In the genomic region with DNA sequence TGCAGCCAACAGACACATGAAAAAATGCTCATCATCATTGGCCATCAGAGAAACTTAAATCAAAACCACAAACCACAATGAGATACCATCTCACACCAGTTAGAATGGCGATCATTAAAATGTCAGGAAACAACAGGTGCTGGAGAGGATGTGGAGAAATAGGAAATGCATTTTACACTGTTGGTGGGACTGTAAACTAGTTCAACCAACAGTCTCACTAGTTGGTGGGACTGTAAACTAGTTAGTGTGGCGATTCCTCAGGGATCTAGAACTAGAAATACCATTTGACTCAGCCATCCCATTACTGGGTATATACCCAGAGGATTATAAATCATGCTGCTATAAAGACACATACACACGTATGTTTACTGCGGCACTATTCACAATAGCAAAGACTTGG, we compare ENCODE assay signal across 8 cellular contexts.
DNase-seq lines count a peak whose midpoint lies in the region; TF ChIP-seq lines count a peak whose summit lies in the region.
"Not testable (repeated sequence)": the region's sequence is repeated elsewhere in the genome, so short reads cannot be mapped to it uniquely, and the experiment has no call there.

No MANE protein-coding gene starts in this region.

- not testable (repeated sequence) for H3K9ac ChIP-seq in MM.1S (ENCODE audit: low read length); neural progenitor cell

- H3K36me3 Mint-ChIP-seq in neural progenitor cell = not testable (repeated sequence)

- TF ChIP-seq CTCF in MM.1S (IDR thresholded peaks at IDR 0.05; ENCODE audit: low read length); hepatocyte (IDR thresholded peaks at IDR 0.05; ENCODE audit: poor library complexity); neural progenitor cell (IDR thresholded peaks at IDR 0.05): not testable (repeated sequence)

- H3K9me3 ChIP-seq in MM.1S (replicated peaks; ENCODE audit: insufficient read depth, low read length); hepatocyte (ENCODE audit: low read depth); neural progenitor cell (ENCODE audit: low read depth): not testable (repeated sequence)

- in situ Hi-C loops in G401 (cut with HindIII; ENCODE audit: low sequenced_read_pairs) = not testable (repeated sequence)

- not testable (repeated sequence) for H3K27ac Mint-ChIP-seq in neural progenitor cell

- not testable (repeated sequence) for H3K27ac ChIP-seq in MM.1S (ENCODE audit: low read length); hepatocyte; neural progenitor cell

- H3K4me3 Mint-ChIP-seq in neural progenitor cell = not testable (repeated sequence)

- not testable (repeated sequence) for H3K4me1 ChIP-seq in MM.1S (ENCODE audit: low read length); hepatocyte (ENCODE audit: insufficient read depth); neural progenitor cell

- not testable (repeated sequence) for H3K27me3 ChIP-seq in MM.1S (replicated peaks; ENCODE audit: insufficient read depth, low read length); hepatocyte; neural progenitor cell

- H3K9me3 Mint-ChIP-seq in neural progenitor cell = not testable (repeated sequence)

- not testable (repeated sequence) for H3F3A ChIP-seq in MM.1S (ENCODE audit: insufficient read depth, low read length); neural progenitor cell (ENCODE audit: low read depth)

- H3K36me3 ChIP-seq in MM.1S (replicated peaks; ENCODE audit: insufficient read depth, low read length); hepatocyte (replicated peaks; ENCODE audit: insufficient read depth, low read depth); neural progenitor cell: not testable (repeated sequence)

- not testable (repeated sequence) for H4K20me1 ChIP-seq in MM.1S (ENCODE audit: insufficient read depth, low read length); hepatocyte (ENCODE audit: insufficient read depth, poor library complexity, severe bottlenecking); neural progenitor cell (ENCODE audit: low read depth)

- not testable (repeated sequence) for H3K27me3 Mint-ChIP-seq in neural progenitor cell (ENCODE audit: insufficient read depth, low read depth)

- not testable (repeated sequence) for H3K4me1 Mint-ChIP-seq in neural progenitor cell

- H2AFZ ChIP-seq in MM.1S (ENCODE audit: low read length); hepatocyte; neural progenitor cell (replicated peaks): not testable (repeated sequence)

- H3K79me2 ChIP-seq in MM.1S (ENCODE audit: low read length); hepatocyte; neural progenitor cell (ENCODE audit: low read depth): not testable (repeated sequence)

- not testable (repeated sequence) for H3K4me3 ChIP-seq in MM.1S (ENCODE audit: low read length); hepatocyte; neural progenitor cell

- H3K9me2 ChIP-seq in MM.1S (replicated peaks; ENCODE audit: insufficient read depth, low read length); hepatocyte (replicated peaks; ENCODE audit: insufficient read depth): not testable (repeated sequence)

- DNase-seq in Ammon's horn (ENCODE audit: low spot score) (peak; percentile 4), G401 (ENCODE audit: low spot score) (peak; percentile 20), MM.1S (peak; percentile 93), NCI-H1930 (lab: John Stamatoyannopoulos, UW) (peak; percentile 3 to 84), NCI-H526 (lab: John Stamatoyannopoulos, UW) (peak; percentile 41 to 100), UCSD-AML1 (lab: John Stamatoyannopoulos, UW; ENCODE audit: unreplicated experiment) (peak; percentile 78), hepatocyte (ENCODE audit: low spot score) (peak; percentile 81), neural progenitor cell (ENCODE audit: low spot score) (peak; percentile 35)

- 85% methylated on average over 3 of the region's 4 CpGs for WGBS in hepatocyte (ENCODE audit: low lambda C conversion rate, missing lambda C conversion rate)

- not testable (repeated sequence) for H3K4me2 ChIP-seq in MM.1S (ENCODE audit: low read depth, low read length); hepatocyte; neural progenitor cell

Comparison
In these comparisons a context has a peak if more than half of its experiments do, and no peak if none do; other contexts are left out.
1. DNase-seq: peak in every context shown above with its lines; median percentile 93 in MM.1S; 81 in hepatocyte; 78 in UCSD-AML1; 70 in NCI-H526; 44 in NCI-H1930; 35 in neural progenitor cell; 20 in G401; 4 in Ammon's horn.